ENCODE assay signal across 10 cellular contexts in genomic region chr12:47268501-47269459, GRCh38.
A peak's percentile ranks its signal among the peaks of the same experiment; 100 is the strongest.
DNase-seq lines count a peak whose midpoint lies in the region; ATAC-seq, FAIRE-seq and TF ChIP-seq lines count a peak whose summit lies in the region.
"Had no signal": no experiment of that assay in that cellular context is flagged by ENCODE, and none has a peak within 500 bp of the region (broad histone marks: within the 10 kb centered on the region; RNA-seq: fewer than 3 reads in every experiment).

No MANE protein-coding gene starts in this region.

- TF ChIP-seq RAD21 in GM12878 (IDR thresholded peaks at IDR 0.05; ENCODE audit: insufficient read depth, low read depth, low read length), result no peak

- ATAC-seq in GM19468 (IDR thresholded peaks at IDR 0.05; ENCODE audit: extremely low read depth, unreplicated experiment) (peak; percentile 68), HG03159 (IDR thresholded peaks at IDR 0.05; ENCODE audit: unreplicated experiment) (peak; percentile 85), GM12878 (peak; percentile 88)

- intact Hi-C loops in GM12878 (cut with micrococcal nuclease; ENCODE audit: unreplicated experiment), result no loop called here

- H4K20me1 ChIP-seq in GM12878 (ENCODE audit: control insufficient read depth, insufficient read depth), result no peaks in the 10 kb centered on the region

- POLR2A ChIA-PET in GM10248 (lab: Yijun Ruan, JAX) (no interaction called here), GM12878 (lab: Charles Lee) (no interaction called here)
- POLR2A ChIA-PET in CD8-positive, alpha-beta memory T cell (lab: Charles Lee), result interaction anchor here (2.4 kb wide), 1 partner anchor 8 kb away, joined by 6 read pairs; no protein-coding TSS in a partner anchor

- H3K4me3 Mint-ChIP-seq in CD8-positive, alpha-beta memory T cell, result peak overlapping the region in 1 of 7 donors; percentile 9

- DNase-seq in GM10248 (ENCODE audit: extremely low spot score) (peak; percentile 27), GM12878 (ENCODE audit: low read depth, low spot score) (peak; percentile 32), DMS 273 treated with DMSO at 0.1 percent for 48 hours (lab: John Stamatoyannopoulos, UW) (no peak), DMS 273 (lab: John Stamatoyannopoulos, UW; ENCODE audit: unreplicated experiment) (no peak)
- no peak for DNase-seq in CD8-positive, alpha-beta memory T cell
- no peak for DNase-seq in activated CD8-positive, alpha-beta memory T cell treated with anti-CD3 and anti-CD28 coated beads for 24 hours
- DNase-seq: DMS153; stimulated activated CD4-positive, alpha-beta T cell treated with anti-CD3 and anti-CD28 coated beads, Interleukin-4, amount 100 ng/mL, for 4 hours had no signal

- H3K9me3 Mint-ChIP-seq in CD8-positive, alpha-beta memory T cell, result no peaks in the 10 kb centered on the region

- H3K27me3 Mint-ChIP-seq in CD8-positive, alpha-beta memory T cell, result no peaks in the 10 kb centered on the region

- peaks cover 0 to 9% of the 10 kb centered on the region in 2 experiments; a peak in 2 of 4 replicates for H3K27me3 ChIP-seq in GM12878 (replicated peaks in 1 of 2; ENCODE audit: control insufficient read depth in 2 of 2, insufficient read depth in 2 of 2, low read length in 1 of 2)
- no peaks in the 10 kb centered on the region for H3K27me3 ChIP-seq in CD8-positive, alpha-beta memory T cell (ENCODE audit: insufficient read depth, low read length, poor library complexity, severe bottlenecking)

- H3K4me3 ChIP-seq in GM12878, result no peak overlapping the region
- H3K4me3 ChIP-seq in CD8-positive, alpha-beta memory T cell (ENCODE audit: low read length), result no peak overlapping the region

- H3K4me2 ChIP-seq in GM12878 (ENCODE audit: control insufficient read depth, insufficient read depth), result peak overlapping the region; percentile 87

- H3K9ac ChIP-seq in GM12878 (ENCODE audit: control insufficient read depth, insufficient read depth, low read length), result no peak overlapping the region

- no peak overlapping the region for H3K27ac ChIP-seq in GM12878 (ENCODE audit: control insufficient read depth, insufficient read depth)
- H3K27ac ChIP-seq in CD8-positive, alpha-beta memory T cell (ENCODE audit: low read depth, low read length), result no peak overlapping the region

- SMC1A ChIA-PET in GM12878 (lab: Charles Lee; ENCODE audit: uncharacterized antibody, unreplicated experiment), result interaction anchor here (0.6 to 1.5 kb wide), 5 partner anchors 30 to 233 kb away, joined by 3 to 5 read pairs (median 3); no protein-coding TSS in a partner anchor

- WGBS in GM12878 (ENCODE audit: insufficient coverage, insufficient replicate concordance, low lambda C conversion rate, missing lambda C conversion rate), result 11% methylated on average over 13 of the region's 13 CpGs

- CTCF ChIA-PET in GM10248 (lab: Yijun Ruan, JAX), result interaction anchor here (0.7 kb wide), 1 partner anchor 26 kb away, joined by 3 read pairs; no protein-coding TSS in a partner anchor
- CTCF ChIA-PET in GM12878 (lab: Yijun Ruan, JAX), result interaction anchor here (0.7 kb wide), 1 partner anchor 28 kb away, joined by 4 read pairs; no protein-coding TSS in a partner anchor
- CTCF ChIA-PET in CD8-positive, alpha-beta memory T cell (lab: Charles Lee), result no interaction called here

- FAIRE-seq in GM12878 (lab: Jason Lieb, UNC), result peak; percentile 86

- no peak for TF ChIP-seq POLR2A in GM12878 (IDR thresholded peaks at IDR 0.05; ENCODE audit: low read depth, low read length)

- peaks cover 4% of the 10 kb centered on the region; the same call in 2 of the 3 replicates for H3K9me3 ChIP-seq in GM12878 (replicated peaks; ENCODE audit: control insufficient read depth, insufficient read depth, low read length)
- H3K9me3 ChIP-seq in CD8-positive, alpha-beta memory T cell (ENCODE audit: low read length), result no peaks in the 10 kb centered on the region

- no peak for TF ChIP-seq EP300 in GM12878 (IDR thresholded peaks at IDR 0.05; ENCODE audit: borderline replicate concordance in 1 of 2, control insufficient read depth in 1 of 2, low read depth in 2 of 2, low read length in 2 of 2)

- RAD21 ChIA-PET in GM12878 (lab: Charles Lee; ENCODE audit: unreplicated experiment), result interaction anchor here (0.7 kb wide), 2 partner anchors 122 to 197 kb away, joined by 3 read pairs; no protein-coding TSS in a partner anchor

- H2AFZ ChIP-seq in GM12878 (ENCODE audit: control insufficient read depth, low read depth, low read length), result no peak overlapping the region

- TF ChIP-seq CTCF in GM10248 (IDR thresholded peaks at IDR 0.05; ENCODE audit: control extremely low read depth, extremely low read depth, low read depth, missing control alignments) (no peak), GM12878 (IDR thresholded peaks at IDR 0.05 in 2 of 3, conservative IDR thresholded peaks at IDR 0.05 in 1 of 3; ENCODE audit: control insufficient read depth in 2 of 3, extremely low read depth in 1 of 3, insufficient read depth in 1 of 3, low read depth in 3 of 3, low read length in 3 of 3) (no peak)

- H3K79me2 ChIP-seq in GM12878 (ENCODE audit: control insufficient read depth, insufficient read depth, low read length), result no peaks in the 10 kb centered on the region

- in situ Hi-C loops in GM12878 (cut with MboI), result no loop called here

- H3K36me3 Mint-ChIP-seq in CD8-positive, alpha-beta memory T cell, result peaks cover 0 to 2% (median 0%) of the 10 kb centered on the region in 3 donors

- no peaks in the 10 kb centered on the region for H3K36me3 ChIP-seq in GM12878 (ENCODE audit: control insufficient read depth in 2 of 2, insufficient read depth in 2 of 2, low read length in 1 of 2)
- H3K36me3 ChIP-seq in CD8-positive, alpha-beta memory T cell (ENCODE audit: insufficient read depth, low read length), result no peaks in the 10 kb centered on the region

- H3K27ac Mint-ChIP-seq in CD8-positive, alpha-beta memory T cell, result peak overlapping the region in 1 of 8 donors; percentile 19

- H3K4me1 ChIP-seq in GM12878 (ENCODE audit: control insufficient read depth, insufficient read depth, low read length), result peaks cover 21% of the 10 kb centered on the region
- peaks cover 41% of the 10 kb centered on the region for H3K4me1 ChIP-seq in CD8-positive, alpha-beta memory T cell (ENCODE audit: insufficient read depth, low read length)

- H3K4me1 Mint-ChIP-seq in CD8-positive, alpha-beta memory T cell, result peaks cover 50 to 68% (median 60%) of the 10 kb centered on the region in 3 donors

- no TSS peak for BruUV-seq in GM12878 (replicated peaks; lab: Mats Ljungman, UMichigan)

TF ChIP-seq in GM12878, 131 proteins besides CTCF, POLR2A, EP300 and RAD21 (continues in another document):
- TF ChIP-seq BCL11A (IDR thresholded peaks at IDR 0.05; ENCODE audit: low read depth, low read length), result no peak
- TF ChIP-seq ZSCAN29 (IDR thresholded peaks at IDR 0.05), result no peak
- TF ChIP-seq ZZZ3 (IDR thresholded peaks at IDR 0.05; ENCODE audit: control insufficient read depth, insufficient read length, low read depth), result no peak
- TF ChIP-seq RB1 (IDR thresholded peaks at IDR 0.05; ENCODE audit: borderline replicate concordance), result no peak
- TF ChIP-seq TARDBP (IDR thresholded peaks at IDR 0.05; ENCODE audit: borderline replicate concordance), result no peak
- peak; percentile 61 for TF ChIP-seq RUNX3 (IDR thresholded peaks at IDR 0.05; ENCODE audit: low read length)
- no peak for TF ChIP-seq STAT1 (conservative IDR thresholded peaks at IDR 0.05)
- TF ChIP-seq TAF1 (IDR thresholded peaks at IDR 0.05; ENCODE audit: borderline replicate concordance, low read depth, low read length), result no peak
- TF ChIP-seq POLR2AphosphoS2 (IDR thresholded peaks at IDR 0.05; ENCODE audit: low read depth, low read length), result no peak
- TF ChIP-seq ZBTB40 (IDR thresholded peaks at IDR 0.05; ENCODE audit: borderline replicate concordance), result no peak
- no peak for TF ChIP-seq ESRRA (IDR thresholded peaks at IDR 0.05; ENCODE audit: low read length)
- no peak for TF ChIP-seq USF2 (IDR thresholded peaks at IDR 0.05; ENCODE audit: borderline replicate concordance, low read depth, low read length)
- TF ChIP-seq POU2F2 (IDR thresholded peaks at IDR 0.05; ENCODE audit: borderline replicate concordance, low read depth, low read length), result peak; percentile 78; the same call in 2 of the 3 replicates

Comparison
In these comparisons a context has a peak if more than half of its experiments do, and no peak if none do; other contexts are left out.
1. DNase-seq: peak in GM10248 (single experiment) and GM12878 (single experiment); none in CD8-positive, alpha-beta memory T cell (0 of 5), DMS 273 treated with DMSO at 0.1 percent for 48 hours (single experiment), activated CD8-positive, alpha-beta memory T cell treated with anti-CD3 and anti-CD28 coated beads for 24 hours (single experiment) and DMS 273 (single experiment).
2. Peak in every context shown above with its lines, with median percentiles within 50 percentile points of each other: ATAC-seq.